16 cellular contexts compared by ENCODE assay signal in the genomic region with DNA sequence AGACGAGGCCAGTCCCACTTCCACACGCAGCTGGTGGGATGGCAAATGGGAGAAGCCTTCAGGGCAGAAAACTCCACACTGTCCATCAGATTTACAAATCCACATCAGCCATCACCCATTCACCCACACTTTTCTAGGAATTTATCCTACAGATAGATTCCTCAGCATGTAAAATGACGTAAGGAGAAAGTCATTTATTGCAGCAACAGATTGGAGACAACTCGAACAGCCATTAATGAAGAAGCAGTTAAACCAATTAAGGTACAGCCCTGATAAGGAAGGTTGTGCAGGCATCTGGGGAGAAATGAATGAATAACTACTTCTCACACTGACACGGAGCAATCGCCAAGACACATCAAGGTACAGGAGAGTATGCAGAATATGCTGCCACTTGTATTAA. TPM values are rescaled to one million over a fixed set of nuclear protein-coding genes. Genes with fewer than 3 reads are reported as not detected.
DNase-seq lines count a peak whose midpoint lies in the region; TF ChIP-seq lines count a peak whose summit lies in the region.
"Had no signal": no experiment of that assay in that cellular context is flagged by ENCODE, and none has a peak within 500 bp of the region (broad histone marks: within the 10 kb centered on the region; RNA-seq: fewer than 3 reads in every experiment).

No MANE protein-coding gene starts in this region.

- H3K27ac ChIP-seq in breast epithelium (no peak overlapping the region), osteoblast (ENCODE audit: low read depth, low read length) (peak overlapping the region; percentile 23)
- H3K27ac ChIP-seq: BLaER1 treated with 17β-estradiol and CSF1 and Interleukin-3, amounts not matched to agents 10 nM and 100 nM; HL-60; PC-9 had no signal

- H3K4me1 Mint-ChIP-seq in MCF 10A (ENCODE audit: insufficient read depth, unreplicated experiment) = peaks cover 19% of the 10 kb centered on the region
- peaks cover 23% of the 10 kb centered on the region for H3K4me1 Mint-ChIP-seq in brain

- DNase-seq in MCF 10A (ENCODE audit: unreplicated experiment) = no peak
- DNase-seq in breast epithelium (ENCODE audit: low spot score in 2 of 2) = no peak
- no peak for DNase-seq in osteoblast (ENCODE audit: insufficient read length, low spot score, missing footprints)
- DNase-seq in OCI-M1 (lab: John Stamatoyannopoulos, UW) = no peak
- DNase-seq in NCI-H526 treated with DMSO at 0.1 percent for 48 hours (lab: John Stamatoyannopoulos, UW) = no peak
- no peak for DNase-seq in SHP77 (lab: John Stamatoyannopoulos, UW)
- DNase-seq in hepatic stellate cell (ENCODE audit: low spot score) = no peak
- DNase-seq: 8988T; NCI-H1092; NCI-H2227 treated with DMSO at 0.1 percent for 48 hours; NCI-H524 treated with DMSO at 0.1 percent for 48 hours; NK-92 treated with Interleukin-12 subunit alpha and Interleukin-12 subunit beta, amount 100 ng/mL, for 24 hours; PC-9 had no signal

- H3K27ac Mint-ChIP-seq in MCF 10A (ENCODE audit: low read depth, unreplicated experiment) (peak overlapping the region; percentile 73), brain (peak overlapping the region in 3 of 5 experiments; percentile 19 to 74 (median 61))

- CTCF ChIA-PET in MCF 10A (lab: Yijun Ruan, JAX) = interaction anchor here (0.6 to 3.3 kb wide), 6 partner anchors 8 to 1286 kb away, joined by 3 to 31 read pairs (median 10); no protein-coding TSS in a partner anchor

- H3K9me3 ChIP-seq in breast epithelium (no peaks in the 10 kb centered on the region), osteoblast (ENCODE audit: low read depth, low read length) (no peaks in the 10 kb centered on the region)
- H3K9me3 ChIP-seq: BLaER1 treated with 17β-estradiol and CSF1 and Interleukin-3, amounts not matched to agents 10 nM and 100 nM had no signal

- TF ChIP-seq CTCF in MCF 10A (IDR thresholded peaks at IDR 0.05; ENCODE audit: unreplicated experiment) (no peak), breast epithelium (IDR thresholded peaks at IDR 0.05) (no peak), brain (conservative IDR thresholded peaks at IDR 0.05) (no peak), osteoblast (IDR thresholded peaks at IDR 0.05; ENCODE audit: extremely low read depth, low read depth, low read length) (no peak)

- H3K36me3 Mint-ChIP-seq in MCF 10A (ENCODE audit: insufficient read depth, unreplicated experiment) (peaks cover 11% of the 10 kb centered on the region), brain (peaks cover 15% of the 10 kb centered on the region)

- no peaks in the 10 kb centered on the region for H3K27me3 Mint-ChIP-seq in MCF 10A (ENCODE audit: insufficient read depth, unreplicated experiment)
- no peaks in the 10 kb centered on the region for H3K27me3 Mint-ChIP-seq in brain

- no peak for TF ChIP-seq POLR2A in breast epithelium (IDR thresholded peaks at IDR 0.05)

- no peak overlapping the region for H2AFZ ChIP-seq in osteoblast (ENCODE audit: low read length)
- H2AFZ ChIP-seq: PC-9 had no signal

- intact Hi-C loops in MCF 10A (cut with micrococcal nuclease) = loop anchor here (10.0 kb wide), 1 partner anchor 91 kb away; no protein-coding TSS in a partner anchor
- intact Hi-C loops in breast epithelium (cut with DNase I; ENCODE audit: low total_unique reads) = no loop called here

- H3K27me3 ChIP-seq in breast epithelium (no peaks in the 10 kb centered on the region), osteoblast (ENCODE audit: insufficient read depth, low read length) (no peaks in the 10 kb centered on the region)
- H3K27me3 ChIP-seq: BLaER1 treated with 17β-estradiol and CSF1 and Interleukin-3, amounts not matched to agents 10 nM and 100 nM had no signal

- no peaks in the 10 kb centered on the region for H3K9me3 Mint-ChIP-seq in MCF 10A (ENCODE audit: unreplicated experiment)
- no peaks in the 10 kb centered on the region for H3K9me3 Mint-ChIP-seq in brain

- H3K36me3 ChIP-seq in breast epithelium (no peaks in the 10 kb centered on the region), osteoblast (ENCODE audit: insufficient read depth, low read length) (peaks cover 10% of the 10 kb centered on the region)

- POLR2A ChIA-PET in MCF 10A (lab: Yijun Ruan, JAX) = no interaction called here

- H3K4me3 Mint-ChIP-seq in MCF 10A (ENCODE audit: unreplicated experiment) (no peak overlapping the region), brain (no peak overlapping the region)

- H3K4me3 ChIP-seq in breast epithelium (no peak overlapping the region), osteoblast (ENCODE audit: insufficient read depth, low read length) (no peak overlapping the region)
- H3K4me3 ChIP-seq: BLaER1 treated with 17β-estradiol and CSF1 and Interleukin-3, amounts not matched to agents 10 nM and 100 nM; PC-9 had no signal

- H3K4me2 ChIP-seq in osteoblast (ENCODE audit: insufficient read depth, low read length) = peak overlapping the region; percentile 74
- H3K4me2 ChIP-seq: BLaER1 treated with 17β-estradiol and CSF1 and Interleukin-3, amounts not matched to agents 10 nM and 100 nM; PC-9 had no signal

- no peaks in the 10 kb centered on the region for H3K79me2 ChIP-seq in osteoblast (ENCODE audit: insufficient read depth, low read length)

- peaks cover 6% of the 10 kb centered on the region for H4K20me1 ChIP-seq in osteoblast (ENCODE audit: insufficient read depth, low read length)

- H3K4me1 ChIP-seq in breast epithelium (no peaks in the 10 kb centered on the region), osteoblast (ENCODE audit: insufficient read depth, low read length) (peaks cover 29% of the 10 kb centered on the region)
- H3K4me1 ChIP-seq: BLaER1 treated with 17β-estradiol and CSF1 and Interleukin-3, amounts not matched to agents 10 nM and 100 nM had no signal

- no TSS peak for BruUV-seq in MCF 10A (replicated peaks; lab: Mats Ljungman, UMichigan)

RNA-seq across cellular contexts. Expression of a gene that starts 26.2 kb away (rescaled TPM):
- 22.5 and 27.2 TPM in 2 replicates for total RNA-seq in MCF 10A (2022)
- total RNA-seq in breast epithelium = 10 to 100 TPM; 20.2 to 39.0 (median 31.9) TPM
- polyA plus RNA-seq in brain (ENCODE audit: insufficient read depth, low read depth, low replicate concordance) = 35.2 TPM
- total RNA-seq in osteoblast = 16.6 and 25.3 TPM in 2 replicates
